ENCODE assay signal across 19 cellular contexts in the genomic region with DNA sequence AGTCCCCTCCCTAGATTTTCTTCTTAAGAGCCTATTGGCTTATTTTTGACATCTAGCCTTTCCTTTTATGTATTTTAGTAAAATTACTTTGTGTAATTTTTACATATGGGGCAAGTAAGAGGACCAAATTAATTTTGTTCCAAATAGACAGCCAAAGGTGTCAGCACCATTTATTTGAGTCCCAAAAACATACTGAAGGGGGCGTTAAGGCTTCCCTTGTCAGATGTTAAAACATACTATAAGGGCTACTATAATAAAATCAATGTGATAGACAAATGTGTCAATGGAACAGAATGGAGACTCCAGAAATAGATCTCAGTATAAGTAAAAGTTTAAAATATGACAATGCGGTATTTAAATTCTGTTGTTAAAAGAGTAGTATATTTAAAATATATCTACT.
DNase-seq lines count a peak whose midpoint lies in the region; ATAC-seq and TF ChIP-seq lines count a peak whose summit lies in the region.
"Had no signal": no experiment of that assay in that cellular context is flagged by ENCODE, and none has a peak within 500 bp of the region (broad histone marks: within the 10 kb centered on the region; RNA-seq: fewer than 3 reads in every experiment).

No MANE protein-coding gene starts in this region.

- H3K9me3 ChIP-seq in left ventricle myocardium inferior (replicated peaks) (no peaks in the 10 kb centered on the region), HCT116 (ENCODE audit: control insufficient read depth in 1 of 2, insufficient read depth in 1 of 2, low read depth in 1 of 2, low read length in 2 of 2) (no peaks in the 10 kb centered on the region), OCI-LY7 (ENCODE audit: low read length) (no peaks in the 10 kb centered on the region)

- no peak for TF ChIP-seq RAD21 in HCT116 (IDR thresholded peaks at IDR 0.05; ENCODE audit: low read depth)

- H3K9me2 ChIP-seq in HCT116 (ENCODE audit: insufficient read depth), result no peaks in the 10 kb centered on the region
- no peaks in the 10 kb centered on the region for H3K9me2 ChIP-seq in OCI-LY7 (ENCODE audit: insufficient read depth, low read length)

- intact Hi-C loops in left ventricle myocardium inferior (cut with micrococcal nuclease), result no loop called here
- intact Hi-C loops in left ventricle myocardium superior (cut with micrococcal nuclease), result no loop called here
- intact Hi-C loops in HCT116 (cut with micrococcal nuclease), result no loop called here
- intact Hi-C loops in OCI-LY7 (cut with micrococcal nuclease; ENCODE audit: unreplicated experiment), result no loop called here

- H2AFZ ChIP-seq in HCT116 (ENCODE audit: low read depth, low read length, poor library complexity, severe bottlenecking) (no peak overlapping the region), OCI-LY7 (ENCODE audit: low read length) (no peak overlapping the region)

- H3K27ac ChIP-seq in left ventricle myocardium inferior (replicated peaks) (peak overlapping the region; percentile 85), HCT116 (ENCODE audit: low read depth, low read length) (no peak overlapping the region), OCI-LY7 (ENCODE audit: low read depth, low read length, poor library complexity, severe bottlenecking) (no peak overlapping the region)

- CTCF ChIA-PET in HCT116 (lab: Charles Lee) (no interaction called here), OCI-LY7 (lab: Charles Lee; ENCODE audit: unreplicated experiment) (no interaction called here)

- H3K79me2 ChIP-seq in HCT116 (ENCODE audit: insufficient read depth, low read length) (no peaks in the 10 kb centered on the region), OCI-LY7 (ENCODE audit: insufficient read depth, low read depth, low read length) (no peaks in the 10 kb centered on the region)

- POLR2A ChIA-PET in HCT116 (lab: Charles Lee) (no interaction called here), OCI-LY7 (lab: Charles Lee) (no interaction called here)

- H3K4me1 ChIP-seq in left ventricle myocardium inferior (peaks cover 32% of the 10 kb centered on the region), HCT116 (ENCODE audit: control insufficient read depth in 1 of 2, insufficient read depth in 2 of 2, low read length in 2 of 2) (no peaks in the 10 kb centered on the region), OCI-LY7 (ENCODE audit: insufficient read depth, low read length, poor library complexity, severe bottlenecking) (no peaks in the 10 kb centered on the region)

- H3K4me2 ChIP-seq in HCT116 (ENCODE audit: low read length) (no peak overlapping the region), OCI-LY7 (ENCODE audit: low read length) (no peak overlapping the region)

- no peaks in the 10 kb centered on the region for H3K27me3 ChIP-seq in left ventricle myocardium inferior (ENCODE audit: low read depth)
- peaks cover 18% of the 10 kb centered on the region; the same call in 1 of the 2 replicates for H3K27me3 ChIP-seq in HCT116 (ENCODE audit: insufficient read depth, low read length)

- RAD21 ChIA-PET in HCT116 (lab: Charles Lee; ENCODE audit: low non-redundant PET in 1 of 2, low total read pairs in 2 of 2, uncharacterized antibody in 2 of 2, unreplicated experiment in 2 of 2), result no interaction called here

- TF ChIP-seq CTCF in left ventricle myocardium inferior (IDR thresholded peaks at IDR 0.05; ENCODE audit: borderline replicate concordance) (no peak), HCT116 (IDR thresholded peaks at IDR 0.05 in 2 of 3, conservative IDR thresholded peaks at IDR 0.05 in 1 of 3; ENCODE audit: borderline replicate concordance in 1 of 3, insufficient read depth in 1 of 3, low read depth in 2 of 3, low read length in 2 of 3) (peak in 2 of 3 experiments; percentile 24 to 35; a peak in 2 of 6 replicates), OCI-LY7 (conservative IDR thresholded peaks at IDR 0.05; ENCODE audit: low read length) (peak; percentile 52)

- H3K4me3 ChIP-seq in left ventricle myocardium inferior (no peak overlapping the region), HCT116 (replicated peaks in 1 of 2; ENCODE audit: low read depth in 1 of 2, low read length in 2 of 2) (no peak overlapping the region), OCI-LY7 (ENCODE audit: low read depth, low read length, poor library complexity, severe bottlenecking) (no peak overlapping the region)

- no peaks in the 10 kb centered on the region; the same call in 1 of the 2 replicates for H4K20me1 ChIP-seq in HCT116 (ENCODE audit: insufficient read depth)
- H4K20me1 ChIP-seq in OCI-LY7 (ENCODE audit: insufficient read depth, low read length), result no peaks in the 10 kb centered on the region

- no peak for DNase-seq in left ventricle myocardium inferior
- no peak for DNase-seq in left ventricle myocardium superior
- DNase-seq in HCT116 (ENCODE audit: low read depth, low spot score), result no peak
- no peak for DNase-seq in OCI-LY7 (ENCODE audit: low spot score)
- DNase-seq in cerebellar cortex (ENCODE audit: low spot score), result no peak
- DNase-seq in left lobe of liver (ENCODE audit: low spot score), result no peak
- DNase-seq in EL, result no peak
- DNase-seq: CD8-positive, alpha-beta T cell; DMS79 treated with DMSO at 0.1 percent for 48 hours; HCEC 1CT; KG1; MM.1S; NCI-H1436; NCI-H2081 treated with DMSO at 0.1 percent for 48 hours; NCI-H345; NCI-H526 treated with DMSO at 0.1 percent for 48 hours; SHP77 had no signal

- H3K36me3 ChIP-seq in left ventricle myocardium inferior, result no peaks in the 10 kb centered on the region
- no peaks in the 10 kb centered on the region for H3K36me3 ChIP-seq in HCT116 (ENCODE audit: control insufficient read depth in 1 of 2, insufficient read depth in 2 of 2, low read length in 2 of 2)
- H3K36me3 ChIP-seq in OCI-LY7 (ENCODE audit: insufficient read depth, low read length), result no peaks in the 10 kb centered on the region

- no peak for TF ChIP-seq POLR2A in HCT116 (IDR thresholded peaks at IDR 0.05; ENCODE audit: borderline replicate concordance, extremely low read depth, insufficient read depth, insufficient read length)

- H3K9ac ChIP-seq in HCT116 (ENCODE audit: low read length), result no peak overlapping the region

- BruUV-seq in HCT116 (replicated peaks; lab: Mats Ljungman, UMichigan), result no TSS peak
- no TSS peak for BruUV-seq in OCI-LY7 (replicated peaks; lab: Mats Ljungman, UMichigan)

- ATAC-seq in left ventricle myocardium superior (no peak), HCT116 (no peak), HG02884 (IDR thresholded peaks at IDR 0.05; ENCODE audit: unreplicated experiment) (no peak), left lobe of liver (no peak)
- ATAC-seq: CD8-positive, alpha-beta T cell; Panc1 had no signal

TF ChIP-seq in HCT116, 20 proteins besides CTCF, POLR2A, EP300 and RAD21 (continues in another document):
- TF ChIP-seq REST (IDR thresholded peaks at IDR 0.05; ENCODE audit: low read depth) (no peak), EZH2phosphoT487 (IDR thresholded peaks at IDR 0.05; ENCODE audit: borderline replicate concordance) (no peak), ZNF274 (IDR thresholded peaks at IDR 0.05; ENCODE audit: low read depth, low read length) (no peak), ELF1 (IDR thresholded peaks at IDR 0.05; ENCODE audit: borderline replicate concordance, low read depth) (no peak), SP1 (IDR thresholded peaks at IDR 0.05; ENCODE audit: low read depth) (no peak), SRF (IDR thresholded peaks at IDR 0.05; ENCODE audit: low read depth) (no peak), JUND (IDR thresholded peaks at IDR 0.05) (no peak), ZFX (IDR thresholded peaks at IDR 0.05) (no peak), EZH2 (IDR thresholded peaks at IDR 0.05) (no peak), CEBPB (IDR thresholded peaks at IDR 0.05; ENCODE audit: low read depth) (no peak), MAX (IDR thresholded peaks at IDR 0.05) (no peak), EGR1 (IDR thresholded peaks at IDR 0.05; ENCODE audit: low read depth) (no peak), TCF7L2 (IDR thresholded peaks at IDR 0.05; ENCODE audit: borderline replicate concordance, extremely low read depth, insufficient read depth, insufficient read length) (no peak), POLR2AphosphoS5 (IDR thresholded peaks at IDR 0.05; ENCODE audit: low read depth, low read length) (no peak), FOSL1 (IDR thresholded peaks at IDR 0.05; ENCODE audit: low read depth) (no peak)
- TF ChIP-seq, protein P1, sequence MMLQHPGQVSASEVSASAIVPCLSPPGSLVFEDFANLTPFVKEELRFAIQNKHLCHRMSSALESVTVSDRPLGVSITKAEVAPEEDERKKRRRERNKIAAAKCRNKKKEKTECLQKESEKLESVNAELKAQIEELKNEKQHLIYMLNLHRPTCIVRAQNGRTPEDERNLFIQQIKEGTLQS (IDR thresholded peaks at IDR 0.05), result no peak
